In the genomic region with DNA sequence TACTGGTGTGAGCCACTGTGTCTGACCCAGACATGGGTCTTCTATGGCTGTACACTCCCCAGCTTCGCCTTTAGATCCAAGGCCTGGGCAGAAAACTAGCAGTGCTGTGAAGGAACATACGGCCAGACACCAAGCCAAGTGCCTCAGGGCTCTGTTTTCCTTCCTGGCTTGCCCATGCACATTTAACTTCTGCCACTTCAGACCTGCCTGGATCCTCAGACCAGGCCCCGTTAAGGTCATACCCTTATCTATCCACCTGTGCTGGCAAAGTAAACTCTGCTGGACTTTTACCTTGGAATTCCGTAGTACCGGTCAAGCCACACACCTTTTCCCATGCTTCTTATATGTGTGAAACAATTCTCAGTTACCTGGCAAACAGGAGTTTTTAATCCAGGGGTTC, we compare ENCODE assay signal across 18 cellular contexts.
DNase-seq lines count a peak whose midpoint lies in the region; ATAC-seq, FAIRE-seq and TF ChIP-seq lines count a peak whose summit lies in the region.
"Had no signal": no experiment of that assay in that cellular context is flagged by ENCODE, and none has a peak within 500 bp of the region (broad histone marks: within the 10 kb centered on the region; RNA-seq: fewer than 3 reads in every experiment).

No MANE protein-coding gene starts in this region.

- intact Hi-C loops in body of pancreas (cut with DNase I): no loop called here

- H3K36me3 ChIP-seq in body of pancreas (replicated peaks in 1 of 2; ENCODE audit: insufficient read depth in 1 of 2, low read depth in 2 of 2) (no peaks in the 10 kb centered on the region), small intestine (ENCODE audit: control insufficient read depth in 2 of 2, insufficient read depth in 2 of 2, low read length in 2 of 2) (no peaks in the 10 kb centered on the region), gastroesophageal sphincter (no peaks in the 10 kb centered on the region)

- no peaks in the 10 kb centered on the region for H3K9me3 ChIP-seq in body of pancreas
- H3K9me3 ChIP-seq in small intestine (ENCODE audit: control insufficient read depth, low read depth): no peaks in the 10 kb centered on the region
- H3K9me3 ChIP-seq in gastroesophageal sphincter: no peaks in the 10 kb centered on the region

- DNase-seq in body of pancreas (peak; percentile 31 to 61 (median 46)), mucosa of gallbladder (ENCODE audit: low spot score) (peak; percentile 16), small intestine (peak; percentile 16), NCI-H128 (lab: John Stamatoyannopoulos, UW; ENCODE audit: unreplicated experiment) (no peak)
- DNase-seq in effector CD8-positive, alpha-beta T cell (lab: John Stamatoyannopoulos, UW): no peak
- DNase-seq: C1 segment of cervical spinal cord; Calu3; CD4-positive, alpha-beta memory T cell; COR-L47; DMS153; DND-41; H9 had no signal

- H3K27me3 ChIP-seq in body of pancreas: no peaks in the 10 kb centered on the region
- no peaks in the 10 kb centered on the region for H3K27me3 ChIP-seq in small intestine (ENCODE audit: control insufficient read depth in 2 of 2, insufficient read depth in 2 of 2, low read length in 2 of 2)
- H3K27me3 ChIP-seq in gastroesophageal sphincter: no peaks in the 10 kb centered on the region

- TF ChIP-seq EP300 in gastroesophageal sphincter (IDR thresholded peaks at IDR 0.05): no peak

- TF ChIP-seq POLR2A in body of pancreas (IDR thresholded peaks at IDR 0.05) (no peak), gastroesophageal sphincter (IDR thresholded peaks at IDR 0.05) (no peak)

- WGBS in body of pancreas, 2 donors: 27 to 52% methylated on average over 5 of the region's 5 CpGs
- 44 to 70% (median 58%) methylated on average over 5 of the region's 5 CpGs for WGBS in small intestine, 3 donors
- 80% methylated on average over 5 of the region's 5 CpGs; no CpG with 5 or more reads in 1 of the 2 donors for WGBS in gastroesophageal sphincter (ENCODE audit: low coverage in 1 of 2), 2 donors

- H3K4me3 ChIP-seq in body of pancreas (no peak overlapping the region), small intestine (ENCODE audit: low read depth in 1 of 2, low read length in 2 of 2) (no peak overlapping the region), gastroesophageal sphincter (no peak overlapping the region)
- H3K4me3 ChIP-seq: GM23338 had no signal

- FAIRE-seq in small intestine (lab: Jason Lieb, UNC): no peak
- FAIRE-seq: G401.6, GM12892 had no signal

- peaks cover 23% of the 10 kb centered on the region for H3K4me1 ChIP-seq in body of pancreas
- no peaks in the 10 kb centered on the region for H3K4me1 ChIP-seq in small intestine (ENCODE audit: control insufficient read depth in 2 of 2, insufficient read depth in 1 of 2, low read depth in 1 of 2, low read length in 1 of 2)
- H3K4me1 ChIP-seq in gastroesophageal sphincter: no peaks in the 10 kb centered on the region

- peak; percentile 67 for ATAC-seq in body of pancreas
- no peak for ATAC-seq in GM19467 (IDR thresholded peaks at IDR 0.05; ENCODE audit: unreplicated experiment)
- no peak for ATAC-seq in gastroesophageal sphincter
- ATAC-seq: GM23338, HCT116 had no signal

- TF ChIP-seq CTCF in body of pancreas (IDR thresholded peaks at IDR 0.05) (no peak), gastroesophageal sphincter (IDR thresholded peaks at IDR 0.05) (no peak)

- H3K27ac ChIP-seq in body of pancreas (peak overlapping the region in 2 of 4 donors; percentile 36 to 42), small intestine (ENCODE audit: low read depth in 1 of 2, low read length in 1 of 2) (no peak overlapping the region), gastroesophageal sphincter (no peak overlapping the region)

Comparison
In these comparisons a context has a peak if more than half of its experiments do, and no peak if none do; other contexts are left out.
1. DNase-seq: peak in body of pancreas (4 of 4), mucosa of gallbladder (single experiment) and small intestine (single experiment); none in effector CD8-positive, alpha-beta T cell (single experiment) and NCI-H128 (single experiment).